Comparison of ENCODE assay signal across 1 cellular context in genomic region chr1:43912607-43913006, GRCh38.
TF ChIP-seq lines count a peak whose summit lies in the region.

No MANE protein-coding gene starts in this region.

TF ChIP-seq in HEK293, 187 proteins besides CTCF, POLR2A, EP300 and RAD21 (continued from another document):
- TF ChIP-seq ZIC2 (tag by site-specific recombination; IDR thresholded peaks at IDR 0.05) (peak; percentile 98), TSHZ1 (tag by site-specific recombination; IDR thresholded peaks at IDR 0.05; ENCODE audit: borderline replicate concordance) (no peak), ZNF274 (IDR thresholded peaks at IDR 0.05; ENCODE audit: low read length) (no peak), ZNF274 (tag by site-specific recombination; IDR thresholded peaks at IDR 0.05; ENCODE audit: borderline replicate concordance) (no peak), ZNF10 (tag by site-specific recombination; IDR thresholded peaks at IDR 0.05) (no peak), ZNF621 (tag by site-specific recombination; IDR thresholded peaks at IDR 0.05) (no peak), ZNF398 (tag by site-specific recombination; IDR thresholded peaks at IDR 0.05) (no peak), ZNF335 (tag by site-specific recombination; conservative IDR thresholded peaks at IDR 0.05) (0 out of 2 replicates have a peak, but pooled peaks have one; percentile 17), ZNF600 (tag by site-specific recombination; IDR thresholded peaks at IDR 0.05) (no peak; the same call in 1 of the 2 replicates), ZNF510 (tag by site-specific recombination; IDR thresholded peaks at IDR 0.05; ENCODE audit: insufficient replicate concordance) (no peak), WT1 (tag by site-specific recombination; IDR thresholded peaks at IDR 0.05) (no peak), TCF7L2 (IDR thresholded peaks at IDR 0.05; ENCODE audit: borderline replicate concordance, low read depth, low read length) (no peak), ZXDB (tag by site-specific recombination; IDR thresholded peaks at IDR 0.05) (no peak), GLIS1 (tag by site-specific recombination; IDR thresholded peaks at IDR 0.05) (no peak), ZNF626 (tag by site-specific recombination; IDR thresholded peaks at IDR 0.05) (no peak), ZNF362 (tag by site-specific recombination; IDR thresholded peaks at IDR 0.05) (no peak), ZSCAN4 (tag by site-specific recombination; IDR thresholded peaks at IDR 0.05) (no peak), INSM2 (tag by site-specific recombination; IDR thresholded peaks at IDR 0.05) (no peak), ZNF629 (tag by site-specific recombination; IDR thresholded peaks at IDR 0.05) (no peak), ZNF239 (tag by site-specific recombination; IDR thresholded peaks at IDR 0.05) (no peak), GLIS2 (tag by site-specific recombination; IDR thresholded peaks at IDR 0.05) (no peak), SP2 (tag by site-specific recombination; IDR thresholded peaks at IDR 0.05) (no peak), ZBTB17 (tag by site-specific recombination; IDR thresholded peaks at IDR 0.05) (peak; percentile 58; the same call in 1 of the 2 replicates), PRDM10 (tag by site-specific recombination; IDR thresholded peaks at IDR 0.05) (no peak), ZBTB44 (tag by site-specific recombination; IDR thresholded peaks at IDR 0.05) (no peak), ZNF571 (tag by site-specific recombination; IDR thresholded peaks at IDR 0.05) (no peak), ZNF184 (tag by site-specific recombination; IDR thresholded peaks at IDR 0.05) (no peak), ZNF169 (tag by site-specific recombination; IDR thresholded peaks at IDR 0.05) (no peak), ZNF624 (tag by site-specific recombination; IDR thresholded peaks at IDR 0.05) (no peak), IKZF3 (tag by site-specific recombination; IDR thresholded peaks at IDR 0.05) (no peak), SALL2 (tag by site-specific recombination; IDR thresholded peaks at IDR 0.05; ENCODE audit: borderline replicate concordance) (no peak), ZFP3 (tag by site-specific recombination; IDR thresholded peaks at IDR 0.05; ENCODE audit: low read depth) (no peak), PRDM1 (tag by site-specific recombination; IDR thresholded peaks at IDR 0.05) (peak; percentile 77; the same call in 1 of the 2 replicates)
